In genomic region chr7:98051118-98051744, GRCh38 we compare ENCODE assay signal across 8 cellular contexts. TPM values are rescaled to one million over a fixed set of nuclear protein-coding genes. Genes with fewer than 3 reads are reported as not detected.
DNase-seq lines count a peak whose midpoint lies in the region; ATAC-seq and TF ChIP-seq lines count a peak whose summit lies in the region.

No MANE protein-coding gene starts in this region.

- H3K4me3 ChIP-seq in GM12865 (ENCODE audit: low read depth, low read length), result no peak overlapping the region

- H3K4me1 Mint-ChIP-seq in naive thymus-derived CD8-positive, alpha-beta T cell, result peaks cover 0 to 11% (median 5%) of the 10 kb centered on the region in 4 donors

- H3K4me3 Mint-ChIP-seq in naive thymus-derived CD8-positive, alpha-beta T cell, result peak overlapping the region in 6 of 10 donors; percentile 24 to 66 (median 36)

- no peak for TF ChIP-seq CTCF in GM12865 (IDR thresholded peaks at IDR 0.05; ENCODE audit: insufficient read depth, low read depth, low read length, missing control alignments)

- peak overlapping the region in 4 of 10 donors; percentile 25 to 72 (median 48) for H3K27ac Mint-ChIP-seq in naive thymus-derived CD8-positive, alpha-beta T cell

- ATAC-seq in naive thymus-derived CD8-positive, alpha-beta T cell, result peak; percentile 49 to 68
- ATAC-seq in GM18909 (IDR thresholded peaks at IDR 0.05; ENCODE audit: poor library complexity, unreplicated experiment) (no peak), GM19328 (IDR thresholded peaks at IDR 0.05; ENCODE audit: unreplicated experiment) (no peak), GM21786 (IDR thresholded peaks at IDR 0.05; ENCODE audit: unreplicated experiment) (no peak)

- POLR2A ChIA-PET in naive thymus-derived CD8-positive, alpha-beta T cell (lab: Charles Lee), result interaction anchor here (0.6 kb wide), 1 partner anchor 9 kb away, joined by 3 read pairs; no protein-coding TSS in a partner anchor

- peak; percentile 43 for DNase-seq in GM12865 (ENCODE audit: low read depth)
- peak; percentile 57 for DNase-seq in NCI-H345 treated with DMSO at 0.1 percent for 48 hours (lab: John Stamatoyannopoulos, UW; ENCODE audit: unreplicated experiment)
- peak; percentile 26 for DNase-seq in activated T-helper 1 cell treated with Interleukin-2 at 50 U/mL for 16 hours (ENCODE audit: low read depth)
- DNase-seq in naive thymus-derived CD8-positive, alpha-beta T cell, result peak; percentile 7 to 72 (median 38)
- DNase-seq in EL, result no peak

- H3K36me3 Mint-ChIP-seq in naive thymus-derived CD8-positive, alpha-beta T cell, result no peaks in the 10 kb centered on the region

- H3K27me3 Mint-ChIP-seq in naive thymus-derived CD8-positive, alpha-beta T cell, result peaks cover 2 to 8% (median 4%) of the 10 kb centered on the region in 5 donors

- H3K9me3 Mint-ChIP-seq in naive thymus-derived CD8-positive, alpha-beta T cell, result no peaks in the 10 kb centered on the region

RNA-seq across cellular contexts. Expression of gene LMTK2, which starts 55.4 kb away (rescaled TPM):
- total RNA-seq in naive thymus-derived CD8-positive, alpha-beta T cell, result 10 to 100 TPM; 23.4 to 27.9 TPM
- 1 to 10 TPM; 1.8 to 4.9 (median 3.1) TPM for polyA plus RNA-seq in naive thymus-derived CD8-positive, alpha-beta T cell

Comparison
In these comparisons a context has a peak if more than half of its experiments do, and no peak if none do; other contexts are left out.
1. ATAC-seq: peak in naive thymus-derived CD8-positive, alpha-beta T cell (2 of 2); none in GM18909 (single experiment), GM19328 (single experiment) and GM21786 (single experiment).